Comparison of ENCODE assay signal across 28 cellular contexts in genomic region chr6:119922814-119923213, GRCh38.
"Had no signal": no experiment of that assay in that cellular context is flagged by ENCODE, and none has a peak within 500 bp of the region (broad histone marks: within the 10 kb centered on the region; RNA-seq: fewer than 3 reads in every experiment).

No MANE protein-coding gene starts in this region.

- FAIRE-seq: endometrium, endothelial cell of umbilical vein, frontal cortex had no signal

- H3K27ac ChIP-seq: colonic mucosa, coronary artery, dorsolateral prefrontal cortex, epithelial cell of prostate, esophagus muscularis mucosa, esophagus squamous epithelium, foreskin keratinocyte, gastrocnemius medialis, gastroesophageal sphincter, heart left ventricle, heart right ventricle, hepatocyte had no signal

- H3K79me2 ChIP-seq: hepatocyte had no signal

- H3K9me3 ChIP-seq: colonic mucosa had no signal

- H3K4me3 ChIP-seq: colonic mucosa, coronary artery, dorsolateral prefrontal cortex, esophagus muscularis mucosa, esophagus squamous epithelium, gastrocnemius medialis, gastroesophageal sphincter, heart left ventricle, heart right ventricle, hepatocyte had no signal

- DNase-seq: colonic mucosa; cortex of kidney; dermis blood vessel endothelial cell; dorsolateral prefrontal cortex; effector CD4-positive, alpha-beta T cell; effector CD8-positive, alpha-beta T cell; effector memory CD4-positive, alpha-beta T cell; effector memory CD8-positive, alpha-beta T cell; endodermal cell; erythroblast; esophagus squamous epithelium; foreskin fibroblast; foreskin keratinocyte; foreskin melanocyte; gastrocnemius medialis; glutamatergic neuron; head of caudate nucleus; heart left ventricle; heart right ventricle had no signal

- ATAC-seq: effector memory CD8-positive, alpha-beta T cell; esophagus mucosa; foreskin keratinocyte; gastrocnemius medialis; gastroesophageal sphincter; heart left ventricle; heart right ventricle had no signal

- H3K36me3 ChIP-seq: colonic mucosa, esophagus muscularis mucosa, esophagus squamous epithelium, gastrocnemius medialis, gastroesophageal sphincter, heart left ventricle, heart right ventricle had no signal

- H3K4me1 ChIP-seq: colonic mucosa, esophagus muscularis mucosa, esophagus squamous epithelium, foreskin keratinocyte, gastrocnemius medialis, gastroesophageal sphincter, heart left ventricle, heart right ventricle had no signal

- H3K27me3 ChIP-seq: colonic mucosa, dorsolateral prefrontal cortex, esophagus muscularis mucosa, esophagus squamous epithelium, foreskin keratinocyte, gastrocnemius medialis, gastroesophageal sphincter, heart left ventricle, heart right ventricle, hepatocyte had no signal

- H2AFZ ChIP-seq: hepatocyte had no signal

- H3K4me2 ChIP-seq: hepatocyte had no signal
